In the genomic region with DNA sequence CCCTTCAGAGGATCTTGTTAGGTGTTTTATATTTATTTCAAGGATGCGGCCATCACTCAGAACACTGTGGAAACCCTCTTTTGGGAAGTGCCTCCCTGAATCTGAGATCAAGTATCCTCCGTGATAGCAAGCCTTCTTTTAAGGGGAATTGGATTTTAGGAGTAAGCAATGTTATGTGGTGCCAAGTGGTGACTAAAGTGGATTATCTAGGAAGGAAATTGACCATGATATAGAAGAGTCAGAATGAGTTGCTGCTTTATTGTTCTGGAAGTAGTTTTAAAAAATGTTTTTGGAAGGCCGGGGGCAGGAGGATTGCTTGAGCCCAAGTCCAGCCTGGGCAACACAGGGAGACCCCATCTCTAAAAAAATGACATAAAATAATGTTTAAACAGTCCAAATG, we compare ENCODE assay signal across 14 cellular contexts.
"Had no signal": no experiment of that assay in that cellular context is flagged by ENCODE, and none has a peak within 500 bp of the region (broad histone marks: within the 10 kb centered on the region; RNA-seq: fewer than 3 reads in every experiment).

No MANE protein-coding gene starts in this region.

- H3K27ac ChIP-seq: adrenal gland, coronary artery, epithelial cell of prostate, thyroid gland, vagina, WERI-Rb-1 had no signal

- H3K4me3 ChIP-seq: adrenal gland, coronary artery, thyroid gland, vagina had no signal

- DNase-seq: activated CD4-positive, alpha-beta T cell treated with anti-CD3 and anti-CD28 coated beads for 48 hours; activated gamma-delta T cell treated with Interleukin-2 at 50 U/mL for 16 hours; adrenal gland; caudate nucleus; effector CD8-positive, alpha-beta T cell; hippocampal formation; posterior cingulate gyrus; stimulated activated CD4-positive, alpha-beta T cell treated with anti-CD3 and anti-CD28 coated beads, Interleukin-15, amount 100 ng/mL, for 24 hours; stimulated activated CD4-positive, alpha-beta T cell treated with anti-CD3 and anti-CD28 coated beads, Interleukin-4, amount 100 ng/mL, for 24 hours; thyroid gland; WERI-Rb-1 had no signal

- H3K9me3 ChIP-seq: adrenal gland, thyroid gland, vagina had no signal

- H3K27me3 ChIP-seq: adrenal gland, thyroid gland, vagina had no signal
